ENCODE assay signal across 8 cellular contexts in genomic region chrX:70455366-70456202, GRCh38. TPM values are rescaled to one million over a fixed set of nuclear protein-coding genes. Genes with fewer than 3 reads are reported as not detected.
DNase-seq lines count a peak whose midpoint lies in the region; ATAC-seq and TF ChIP-seq lines count a peak whose summit lies in the region.

No MANE protein-coding gene starts in this region.

- peak overlapping the region; percentile 87 for H3K27ac Mint-ChIP-seq in activated CD8-positive, alpha-beta T cell treated with anti-CD3 and anti-CD28 coated beads, Interleukin-2, amount 10 ng/mL, durations not matched to agents 7 days and 5 days

- peak overlapping the region; percentile 79 for H3K4me3 Mint-ChIP-seq in activated CD8-positive, alpha-beta T cell treated with anti-CD3 and anti-CD28 coated beads, Interleukin-2, amount 10 ng/mL, durations not matched to agents 7 days and 5 days

- H3K4me3 ChIP-seq in iPS-11a (ENCODE audit: low read depth, low read length) = peak overlapping the region; percentile 66

- no peaks in the 10 kb centered on the region for H3K27me3 Mint-ChIP-seq in activated CD8-positive, alpha-beta T cell treated with anti-CD3 and anti-CD28 coated beads, Interleukin-2, amount 10 ng/mL, durations not matched to agents 7 days and 5 days (ENCODE audit: low read depth)

- in situ Hi-C loops in GM13976 (cut with MboI; ENCODE audit: low sequenced_read_pairs, unreplicated experiment) = loop anchor here (25.0 kb wide), 1 partner anchor 207 kb away; no protein-coding TSS in a partner anchor

- peak; percentile 41 for ATAC-seq in HG02870 (IDR thresholded peaks at IDR 0.05; ENCODE audit: unreplicated experiment)
- ATAC-seq in activated CD8-positive, alpha-beta T cell treated with anti-CD3 and anti-CD28 coated beads, Interleukin-2, amount 10 ng/mL, durations not matched to agents 7 days and 5 days = no peak
- ATAC-seq in stimulated activated naive CD8-positive, alpha-beta T cell treated with anti-CD3 and anti-CD28 coated beads, Interleukin-15, Interleukin-2, amounts not matched to agents 100 U/mL and 50 U/mL, for 24 hours = no peak

- peak; percentile 46 for DNase-seq in COLO668 (lab: John Stamatoyannopoulos, UW; ENCODE audit: unreplicated experiment)
- no peak for DNase-seq in activated CD8-positive, alpha-beta T cell treated with anti-CD3 and anti-CD28 coated beads, Interleukin-2, amount 10 ng/mL, durations not matched to agents 7 days and 5 days
- DNase-seq in stimulated activated naive CD8-positive, alpha-beta T cell treated with anti-CD3 and anti-CD28 coated beads, Interleukin-15, Interleukin-2, amounts not matched to agents 100 U/mL and 50 U/mL, for 24 hours = peak; percentile 7
- no peak for DNase-seq in HCEC 1CT
- no peak for DNase-seq in GM13976 (ENCODE audit: low spot score)
- DNase-seq in activated effector memory CD4-positive, alpha-beta T cell treated with anti-CD3 and anti-CD28 coated beads, Interleukin-2, amount 50 U/mL, for 16 hours = no peak

- TF ChIP-seq CTCF in GM13976 (IDR thresholded peaks at IDR 0.05; ENCODE audit: borderline replicate concordance, control extremely low read depth, extremely low read depth, insufficient read depth, missing control alignments) = no peak

- H3K4me1 Mint-ChIP-seq in activated CD8-positive, alpha-beta T cell treated with anti-CD3 and anti-CD28 coated beads, Interleukin-2, amount 10 ng/mL, durations not matched to agents 7 days and 5 days (ENCODE audit: low read depth) = peaks cover 43% of the 10 kb centered on the region

- no peaks in the 10 kb centered on the region for H3K9me3 Mint-ChIP-seq in activated CD8-positive, alpha-beta T cell treated with anti-CD3 and anti-CD28 coated beads, Interleukin-2, amount 10 ng/mL, durations not matched to agents 7 days and 5 days (ENCODE audit: insufficient read depth)

- peaks cover 12% of the 10 kb centered on the region for H3K36me3 Mint-ChIP-seq in activated CD8-positive, alpha-beta T cell treated with anti-CD3 and anti-CD28 coated beads, Interleukin-2, amount 10 ng/mL, durations not matched to agents 7 days and 5 days (ENCODE audit: low read depth)

- CTCF ChIA-PET in activated CD8-positive, alpha-beta T cell treated with anti-CD3 and anti-CD28 coated beads, Interleukin-2, amount 10 ng/mL, durations not matched to agents 7 days and 5 days (lab: Charles Lee) = interaction anchor here (1.0 to 2.0 kb wide), 5 partner anchors 18 to 214 kb away, joined by 3 to 7 read pairs (median 5); no protein-coding TSS in a partner anchor

- POLR2A ChIA-PET in activated CD8-positive, alpha-beta T cell treated with anti-CD3 and anti-CD28 coated beads, Interleukin-2, amount 10 ng/mL, durations not matched to agents 7 days and 5 days (lab: Charles Lee) = interaction anchor here (1.1 to 1.2 kb wide), 2 partner anchors 32 to 166 kb away, joined by 3 to 4 read pairs; partner anchors contain the start of genes GDPD2, KIF4A and PDZD11

RNA-seq across cellular contexts. Expression of gene DLG3, which starts 10.9 kb away (rescaled TPM):
- total RNA-seq in activated CD8-positive, alpha-beta T cell treated with anti-CD3 and anti-CD28 coated beads, Interleukin-2, amount 10 ng/mL, durations not matched to agents 7 days and 5 days = 10 to 100 TPM; 22.8 to 24.6 TPM

RNA-seq across cellular contexts. Expression of gene GDPD2, which starts 32.5 kb away (rescaled TPM):
- total RNA-seq in activated CD8-positive, alpha-beta T cell treated with anti-CD3 and anti-CD28 coated beads, Interleukin-2, amount 10 ng/mL, durations not matched to agents 7 days and 5 days = under 1 TPM; 0.34 to 0.63 TPM

Comparison
In these comparisons a context has a peak if more than half of its experiments do, and no peak if none do; other contexts are left out.
1. DNase-seq: peak in COLO668 (single experiment) and stimulated activated naive CD8-positive, alpha-beta T cell treated with anti-CD3 and anti-CD28 coated beads, Interleukin-15, Interleukin-2, amounts not matched to agents 100 U/mL and 50 U/mL, for 24 hours (single experiment); none in activated CD8-positive, alpha-beta T cell treated with anti-CD3 and anti-CD28 coated beads, Interleukin-2, amount 10 ng/mL, durations not matched to agents 7 days and 5 days (single experiment), HCEC 1CT (single experiment), GM13976 (single experiment) and activated effector memory CD4-positive, alpha-beta T cell treated with anti-CD3 and anti-CD28 coated beads, Interleukin-2, amount 50 U/mL, for 16 hours (single experiment).